13 cellular contexts compared by ENCODE assay signal in genomic region chr10:52318822-52319464, GRCh38. TPM values are rescaled to one million over a fixed set of nuclear protein-coding genes. Genes with fewer than 3 reads are reported as not detected.
DNase-seq lines count a peak whose midpoint lies in the region; ATAC-seq, FAIRE-seq and TF ChIP-seq lines count a peak whose summit lies in the region.
"Had no signal": no experiment of that assay in that cellular context is flagged by ENCODE, and none has a peak within 500 bp of the region (broad histone marks: within the 10 kb centered on the region; RNA-seq: fewer than 3 reads in every experiment).

No MANE protein-coding gene starts in this region.

- peak; percentile 67 for FAIRE-seq in endothelial cell of umbilical vein (lab: Jason Lieb, UNC)

- ATAC-seq in HG03460 (IDR thresholded peaks at IDR 0.05; ENCODE audit: unreplicated experiment), result no peak
- ATAC-seq: T-cell had no signal

- H3K27ac ChIP-seq in endothelial cell of umbilical vein (ENCODE audit: insufficient read depth, low read depth, low read length), result peak overlapping the region; percentile 94
- H3K27ac ChIP-seq: coronary artery, prostate gland had no signal

- H4K20me1 ChIP-seq in endothelial cell of umbilical vein (replicated peaks; ENCODE audit: control insufficient read depth, extremely low read depth, insufficient read depth, low read length), result no peaks in the 10 kb centered on the region

- DNase-seq in Caki2 (ENCODE audit: low read depth), result peak; percentile 57
- DNase-seq in NCI-H460 (ENCODE audit: extremely low read depth, low read depth), result peak; percentile 86
- peak; percentile 93 for DNase-seq in endothelial cell of umbilical vein (ENCODE audit: low read depth, low spot score)
- DNase-seq in non-pigmented ciliary epithelial cell (ENCODE audit: low read depth), result peak; percentile 98
- no peak for DNase-seq in stimulated activated naive CD4-positive, alpha-beta T cell (lab: John Stamatoyannopoulos, UW)
- no peak for DNase-seq in cerebellum (ENCODE audit: low spot score)
- no peak for DNase-seq in activated effector memory CD4-positive, alpha-beta T cell treated with Interleukin-2 at 50 U/mL for 16 hours
- DNase-seq: DMS79 treated with DMSO at 0.1 percent for 48 hours, NCI-H2107, T-cell had no signal

- POLR2A ChIA-PET in endothelial cell of umbilical vein (lab: Charles Lee), result interaction anchor here (0.8 to 2.2 kb wide), 7 partner anchors 10 to 173 kb away, joined by 3 to 12 read pairs (median 4); no protein-coding TSS in a partner anchor

- no peaks in the 10 kb centered on the region for H3K9me1 ChIP-seq in endothelial cell of umbilical vein (replicated peaks; ENCODE audit: control insufficient read depth, extremely low read depth, insufficient read depth, low read length)

- CTCF ChIA-PET in endothelial cell of umbilical vein (lab: Charles Lee), result interaction anchor here (0.7 to 16.5 kb wide), 14 partner anchors 10 to 248 kb away, joined by 3 to 630 read pairs (median 5); no protein-coding TSS in a partner anchor

- H3K27me3 ChIP-seq in endothelial cell of umbilical vein (ENCODE audit: control insufficient read depth in 2 of 2, insufficient read depth in 2 of 2, low read length in 2 of 2), result no peaks in the 10 kb centered on the region

- intact Hi-C loops in endothelial cell of umbilical vein (cut with micrococcal nuclease), result loop anchor here (1.0 to 2.0 kb wide), 5 partner anchors 15 to 260 kb away; no protein-coding TSS in a partner anchor

- peak overlapping the region; percentile 93 for H3K4me2 ChIP-seq in endothelial cell of umbilical vein (ENCODE audit: insufficient read depth, low read length)

- H2AFZ ChIP-seq in endothelial cell of umbilical vein (ENCODE audit: low read depth, low read length), result no peak overlapping the region

- no peaks in the 10 kb centered on the region for H3K36me3 ChIP-seq in endothelial cell of umbilical vein (ENCODE audit: control insufficient read depth in 2 of 2, extremely low read depth in 1 of 2, insufficient read depth in 2 of 2, low read length in 2 of 2)
- H3K36me3 ChIP-seq: prostate gland had no signal

- H3K9me3 ChIP-seq in endothelial cell of umbilical vein (replicated peaks; ENCODE audit: control insufficient read depth, insufficient read depth, low read length), result no peaks in the 10 kb centered on the region
- H3K9me3 ChIP-seq: prostate gland had no signal

- H3K79me2 ChIP-seq in endothelial cell of umbilical vein (ENCODE audit: control insufficient read depth, insufficient read depth, low read length), result peaks cover 30% of the 10 kb centered on the region

- TF ChIP-seq CTCF in endothelial cell of umbilical vein (IDR thresholded peaks at IDR 0.05; ENCODE audit: extremely low read depth in 1 of 2, insufficient read depth in 1 of 2, low read depth in 1 of 2, low read length in 2 of 2), result no peak

- in situ Hi-C loops in Caki2 (cut with HindIII; ENCODE audit: low pct_unique_long_range_greater_than_20kb, low sequenced_read_pairs), result loop anchor here (25.0 kb wide), 1 partner anchor 168 kb away; no protein-coding TSS in a partner anchor

- TF ChIP-seq POLR2A in endothelial cell of umbilical vein (IDR thresholded peaks at IDR 0.05; ENCODE audit: low read depth, low read length), result peak; percentile 97

- peak overlapping the region in 1 of 3 experiments; percentile 98 for H3K4me3 ChIP-seq in endothelial cell of umbilical vein (replicated peaks in 1 of 3; ENCODE audit: insufficient read depth in 1 of 3, low read depth in 1 of 3, low read length in 3 of 3)
- H3K4me3 ChIP-seq: coronary artery, prostate gland had no signal

- dilution Hi-C loops in endothelial cell of umbilical vein (cut with MboI; ENCODE audit: extremely low pct_ligation_motif_present, low sequenced_read_pairs), result no loop called here

- no TSS peak for BruUV-seq in endothelial cell of umbilical vein (replicated peaks; lab: Mats Ljungman, UMichigan)

- peaks cover 49% of the 10 kb centered on the region for H3K4me1 ChIP-seq in endothelial cell of umbilical vein (ENCODE audit: control insufficient read depth, extremely low read depth, insufficient read depth, low read length)
- H3K4me1 ChIP-seq: prostate gland had no signal

- peak overlapping the region; percentile 89 for H3K9ac ChIP-seq in endothelial cell of umbilical vein (replicated peaks; ENCODE audit: extremely low read depth, insufficient read depth, low read length)

TF ChIP-seq in endothelial cell of umbilical vein, 7 proteins besides CTCF, POLR2A, EP300 and RAD21:
- TF ChIP-seq MYC (IDR thresholded peaks at IDR 0.05; ENCODE audit: low read depth, low read length) (no peak), FOS (IDR thresholded peaks at IDR 0.05; ENCODE audit: borderline replicate concordance, insufficient read depth, low read length) (peak; percentile 98), POLR2AphosphoS5 (IDR thresholded peaks at IDR 0.05; ENCODE audit: insufficient read depth, low read depth, low read length) (peak; percentile 63), JUN (IDR thresholded peaks at IDR 0.05; ENCODE audit: borderline replicate concordance, insufficient read depth, insufficient read length, low read depth) (peak; percentile 100), EZH2 (IDR thresholded peaks at IDR 0.05; ENCODE audit: borderline replicate concordance, low read depth, low read length, severe bottlenecking) (no peak), GATA2 (IDR thresholded peaks at IDR 0.05; ENCODE audit: insufficient read depth, insufficient read length, low read depth, low read length) (peak; percentile 77)
- TF ChIP-seq, protein P1, sequence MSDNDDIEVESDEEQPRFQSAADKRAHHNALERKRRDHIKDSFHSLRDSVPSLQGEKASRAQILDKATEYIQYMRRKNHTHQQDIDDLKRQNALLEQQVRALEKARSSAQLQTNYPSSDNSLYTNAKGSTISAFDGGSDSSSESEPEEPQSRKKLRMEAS (IDR thresholded peaks at IDR 0.05; ENCODE audit: insufficient read depth, insufficient read length), result no peak
TF ChIP-seq in endothelial cell of umbilical vein: peak in this region for 4.

RNA-seq across cellular contexts. Expression of gene DKK1, which starts 4.9 kb away (rescaled TPM):
- total RNA-seq in Caki2 (2014; rRNA removed; shearing (Covaris generic); ENCODE audit: low replicate concordance), result 4.5 and 8.6 TPM in 2 replicates
- total RNA-seq in NCI-H460 (2014; rRNA removed; shearing (Covaris generic)), result 2.4 and 2.7 TPM in 2 replicates
- 3.3 and 7.0 TPM in 2 replicates for polyA plus RNA-seq in NCI-H460 (2014; cell fraction: nucleus; rRNA removed)
- total RNA-seq in endothelial cell of umbilical vein, result 184 and 200 TPM in 2 replicates
- polyA plus RNA-seq in endothelial cell of umbilical vein, result 160 and 202 TPM in 2 replicates
- 315 and 349 TPM in 2 replicates for polyA plus RNA-seq in endothelial cell of umbilical vein (2011; cell fraction: cytosol; rRNA removed)
- polyA plus RNA-seq in endothelial cell of umbilical vein (2011; cell fraction: nucleus; rRNA removed), result 456 and 547 TPM in 2 replicates
- 423 and 427 TPM in 2 replicates for polyA plus RNA-seq in endothelial cell of umbilical vein (2012)
- 180 and 188 TPM in 2 replicates for polyA minus RNA-seq in endothelial cell of umbilical vein
- 16.3 TPM for polyA minus RNA-seq in endothelial cell of umbilical vein (2011; cell fraction: cytosol; rRNA and poly(A)+ RNA removed)
- 141 and 168 TPM in 2 replicates for polyA minus RNA-seq in endothelial cell of umbilical vein (2011; cell fraction: nucleus; rRNA and poly(A)+ RNA removed)
- 2.0 TPM for total RNA-seq in cerebellum

Comparison
In these comparisons a context has a peak if more than half of its experiments do, and no peak if none do; other contexts are left out.
1. DNase-seq: peak in Caki2 (single experiment), NCI-H460 (single experiment), endothelial cell of umbilical vein (single experiment) and non-pigmented ciliary epithelial cell (single experiment); none in stimulated activated naive CD4-positive, alpha-beta T cell (0 of 6), cerebellum (single experiment) and activated effector memory CD4-positive, alpha-beta T cell treated with Interleukin-2 at 50 U/mL for 16 hours (single experiment).
2. RNA of gene DKK1, which starts 4.9 kb away (total RNA-seq): 184 to 200 TPM in endothelial cell of umbilical vein; 4.5 to 8.6 TPM in Caki2, 2.4 to 2.7 TPM in NCI-H460 and 2.0 TPM in cerebellum (single experiment); every median in the first group is over 10 times any median in the second.